ENCODE assay signal across 24 cellular contexts in the genomic region with DNA sequence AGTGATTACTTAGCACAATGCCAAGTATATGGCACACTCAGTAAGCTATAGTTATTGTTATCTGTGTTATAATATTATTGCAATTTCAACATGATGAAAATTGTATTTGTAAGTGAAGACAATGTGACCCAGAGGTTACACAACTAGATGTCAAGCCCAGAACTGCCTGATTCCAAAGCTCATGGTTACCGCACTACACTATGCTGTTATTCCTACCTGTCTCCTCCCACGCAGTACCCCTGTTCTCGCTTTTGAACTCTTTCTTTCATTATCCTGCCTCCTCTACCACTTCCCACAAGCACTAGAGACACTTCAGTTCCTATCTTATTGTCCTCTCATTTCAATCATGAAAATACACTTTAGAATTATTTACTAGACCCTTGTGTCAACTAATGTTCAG.
"Had no signal": no experiment of that assay in that cellular context is flagged by ENCODE, and none has a peak within 500 bp of the region (broad histone marks: within the 10 kb centered on the region; RNA-seq: fewer than 3 reads in every experiment).

No MANE protein-coding gene starts in this region.

- H3K9me3 ChIP-seq: heart left ventricle, left ventricle myocardium inferior, ovary, right atrium auricular region, stomach, testis, thyroid gland had no signal

- H3K4me1 Mint-ChIP-seq: immature natural killer cell; memory B cell; naive B cell; natural killer cell; stimulated activated naive B cell treated with anti-CD40 and anti-IgM and Interleukin-4, amounts not matched to agents 10 μg/mL and 1 μg/mL and 100 μg/mL, for 72 hours had no signal

- ATAC-seq: left colon; natural killer cell; stimulated activated naive B cell treated with anti-CD40 and anti-IgM and Interleukin-4, amounts not matched to agents 10 μg/mL and 1 μg/mL and 100 μg/mL, for 72 hours; stimulated activated naive CD8-positive, alpha-beta T cell treated with anti-CD3 and anti-CD28 coated beads, Interleukin-15, Interleukin-2, amounts not matched to agents 100 U/mL and 50 U/mL, for 24 hours had no signal

- H3K27me3 Mint-ChIP-seq: memory B cell; naive B cell; progenitor cell of endocrine pancreas; stimulated activated naive B cell treated with anti-CD40 and anti-IgM and Interleukin-4, amounts not matched to agents 10 μg/mL and 1 μg/mL and 100 μg/mL, for 72 hours had no signal

- H3K36me3 Mint-ChIP-seq: immature natural killer cell; memory B cell; naive B cell; natural killer cell; stimulated activated naive B cell treated with anti-CD40 and anti-IgM and Interleukin-4, amounts not matched to agents 10 μg/mL and 1 μg/mL and 100 μg/mL, for 72 hours had no signal

- H3K4me3 Mint-ChIP-seq: immature natural killer cell; memory B cell; naive B cell; natural killer cell; stimulated activated naive B cell treated with anti-CD40 and anti-IgM and Interleukin-4, amounts not matched to agents 10 μg/mL and 1 μg/mL and 100 μg/mL, for 72 hours had no signal

- DNase-seq: glutamatergic neuron; heart left ventricle; hypothalamus; immature natural killer cell; kidney; left colon; left ventricle myocardium inferior; naive B cell; natural killer cell; stimulated activated CD4-positive, alpha-beta T cell treated with anti-CD3 and anti-CD28 coated beads, Interleukin-12 subunit alpha, Interleukin-12 subunit beta, amount 100 ng/mL, for 4 hours; stimulated activated CD4-positive, alpha-beta T cell treated with anti-CD3 and anti-CD28 coated beads, Interleukin-15, amount 100 ng/mL, for 24 hours; stimulated activated CD4-positive, alpha-beta T cell treated with anti-CD3 and anti-CD28 coated beads, Interleukin-2, amount 100 ng/mL, for 24 hours; stimulated activated CD4-positive, alpha-beta T cell treated with anti-CD3 and anti-CD28 coated beads, Interleukin-4, amount 100 ng/mL, for 1 hour; stimulated activated naive B cell treated with anti-CD40 and anti-IgM and Interleukin-4, amounts not matched to agents 10 μg/mL and 1 μg/mL and 100 μg/mL, for 72 hours; stimulated activated naive CD8-positive, alpha-beta T cell treated with anti-CD3 and anti-CD28 coated beads, Interleukin-15, Interleukin-2, amounts not matched to agents 100 U/mL and 50 U/mL, for 24 hours; stomach; testis; thyroid gland; trophoblast cell had no signal

- H3K27ac ChIP-seq: heart left ventricle, left ventricle myocardium inferior, ovary, right atrium auricular region, skin epidermis, testis, thyroid gland had no signal

- H3K4me1 ChIP-seq: testis, thyroid gland had no signal

- H3K4me3 ChIP-seq: heart left ventricle, left ventricle myocardium inferior, ovary, right atrium auricular region, skin epidermis, stomach, testis, thyroid gland had no signal

- H3K36me3 ChIP-seq: heart left ventricle, left ventricle myocardium inferior, ovary, right atrium auricular region, thyroid gland had no signal

- H3K27me3 ChIP-seq: heart left ventricle, ovary, right atrium auricular region, stomach, testis, thyroid gland had no signal

- H3K27ac Mint-ChIP-seq: immature natural killer cell; memory B cell; naive B cell; natural killer cell; progenitor cell of endocrine pancreas; stimulated activated naive B cell treated with anti-CD40 and anti-IgM and Interleukin-4, amounts not matched to agents 10 μg/mL and 1 μg/mL and 100 μg/mL, for 72 hours had no signal
